ENCODE assay signal across 11 cellular contexts in the genomic region with DNA sequence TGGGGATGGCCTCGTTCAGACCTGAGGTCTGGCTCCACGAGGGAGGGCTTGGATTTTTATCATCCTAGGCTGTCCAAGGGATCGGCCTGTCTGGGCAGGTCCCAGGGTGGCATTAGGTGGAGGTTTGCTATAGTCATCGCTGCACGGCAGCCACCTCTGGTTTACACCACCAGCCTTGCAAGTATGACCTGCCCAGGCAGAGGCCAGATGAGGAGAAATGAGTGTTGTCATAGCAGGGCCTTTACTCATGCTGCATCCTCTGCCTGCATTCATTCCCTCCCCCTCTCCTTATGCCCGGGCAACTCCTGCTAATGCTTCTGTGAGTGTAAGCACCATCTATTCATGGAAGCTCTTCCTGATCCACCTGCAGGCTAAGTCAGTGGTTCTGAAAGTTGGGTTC. TPM values are rescaled to one million over a fixed set of nuclear protein-coding genes. Genes with fewer than 3 reads are reported as not detected.
DNase-seq lines count a peak whose midpoint lies in the region; ATAC-seq, FAIRE-seq and TF ChIP-seq lines count a peak whose summit lies in the region.
"Had no signal": no experiment of that assay in that cellular context is flagged by ENCODE, and none has a peak within 500 bp of the region (broad histone marks: within the 10 kb centered on the region; RNA-seq: fewer than 3 reads in every experiment).

No MANE protein-coding gene starts in this region.

- no peak overlapping the region for H4K91ac ChIP-seq in neuronal stem cell (ENCODE audit: low read depth, low read length, poor library complexity)

- no peaks in the 10 kb centered on the region for H4K20me1 ChIP-seq in endothelial cell of umbilical vein (replicated peaks; ENCODE audit: control insufficient read depth, extremely low read depth, insufficient read depth, low read length)

- TF ChIP-seq CTCF in endothelial cell of umbilical vein (IDR thresholded peaks at IDR 0.05; ENCODE audit: extremely low read depth in 1 of 2, insufficient read depth in 1 of 2, low read depth in 1 of 2, low read length in 2 of 2) = no peak
- no peak for TF ChIP-seq CTCF in lower leg skin (IDR thresholded peaks at IDR 0.05)

- intact Hi-C loops in endothelial cell of umbilical vein (cut with micrococcal nuclease) = no loop called here
- intact Hi-C loops in lower leg skin (cut with DNase I; ENCODE audit: low total_unique reads) = no loop called here

- in situ Hi-C loops in ACHN (cut with HindIII; ENCODE audit: low pct_ligation_motif_present, low pct_unique_long_range_greater_than_20kb, low sequenced_read_pairs) = no loop called here

- peak overlapping the region; percentile 6 for H3K18ac ChIP-seq in neuronal stem cell (ENCODE audit: low read length)

- H3K4me1 ChIP-seq in endothelial cell of umbilical vein (ENCODE audit: control insufficient read depth, extremely low read depth, insufficient read depth, low read length) = peaks cover 46% of the 10 kb centered on the region
- peaks cover 19 to 41% of the 10 kb centered on the region in 2 donors for H3K4me1 ChIP-seq in neuronal stem cell (ENCODE audit: control insufficient read depth in 2 of 2, insufficient read depth in 1 of 2, low read depth in 1 of 2, low read length in 2 of 2)

- H3K27ac ChIP-seq in endothelial cell of umbilical vein (ENCODE audit: insufficient read depth, low read depth, low read length) = no peak overlapping the region
- H3K27ac ChIP-seq in neuronal stem cell (replicated peaks; ENCODE audit: low read length) = no peak overlapping the region
- H3K27ac ChIP-seq: C4-2B had no signal

- POLR2A ChIA-PET in endothelial cell of umbilical vein (lab: Charles Lee) = no interaction called here

- FAIRE-seq in endothelial cell of umbilical vein (lab: Jason Lieb, UNC) = peak; percentile 52

- H3K36me3 ChIP-seq in endothelial cell of umbilical vein (ENCODE audit: control insufficient read depth in 2 of 2, extremely low read depth in 1 of 2, insufficient read depth in 2 of 2, low read length in 2 of 2) = peaks cover 0 to 3% of the 10 kb centered on the region in 2 experiments
- peaks cover 2 to 63% of the 10 kb centered on the region in 2 donors for H3K36me3 ChIP-seq in neuronal stem cell (replicated peaks in 1 of 2; ENCODE audit: control insufficient read depth in 2 of 2, insufficient read depth in 2 of 2, low read length in 2 of 2)

- CTCF ChIA-PET in endothelial cell of umbilical vein (lab: Charles Lee) = interaction anchor here (1.4 to 5.8 kb wide), 4 partner anchors 18 to 52 kb away, joined by 4 to 32 read pairs (median 4); no protein-coding TSS in a partner anchor

- no peaks in the 10 kb centered on the region for H3K9me1 ChIP-seq in endothelial cell of umbilical vein (replicated peaks; ENCODE audit: control insufficient read depth, extremely low read depth, insufficient read depth, low read length)

- H3K4me2 ChIP-seq in endothelial cell of umbilical vein (ENCODE audit: insufficient read depth, low read length) (no peak overlapping the region), neuronal stem cell (ENCODE audit: insufficient read depth, low read length, poor library complexity, severe bottlenecking) (no peak overlapping the region)

- H2AK5ac ChIP-seq in neuronal stem cell (ENCODE audit: low read depth, low read length) = peak overlapping the region; percentile 53

- H3K9ac ChIP-seq in endothelial cell of umbilical vein (replicated peaks; ENCODE audit: extremely low read depth, insufficient read depth, low read length) (no peak overlapping the region), neuronal stem cell (ENCODE audit: low read depth, low read length, poor library complexity) (peak overlapping the region; percentile 15)

- H2BK15ac ChIP-seq in neuronal stem cell (ENCODE audit: low read length) = no peak overlapping the region

- H3K79me1 ChIP-seq in neuronal stem cell (ENCODE audit: low read depth, low read length) = peaks cover 16% of the 10 kb centered on the region

- H3K79me2 ChIP-seq in endothelial cell of umbilical vein (ENCODE audit: control insufficient read depth, insufficient read depth, low read length) = peaks cover 55% of the 10 kb centered on the region

- H3K4me3 ChIP-seq in endothelial cell of umbilical vein (replicated peaks in 1 of 3; ENCODE audit: insufficient read depth in 1 of 3, low read depth in 1 of 3, low read length in 3 of 3) = no peak overlapping the region
- no peak overlapping the region for H3K4me3 ChIP-seq in neuronal stem cell (ENCODE audit: low read length in 2 of 2)
- no peak overlapping the region for H3K4me3 ChIP-seq in lower leg skin (ENCODE audit: low read depth, poor library complexity, severe bottlenecking)

- H2BK5ac ChIP-seq in neuronal stem cell (ENCODE audit: low read length) = no peak overlapping the region

- H2BK120ac ChIP-seq in neuronal stem cell (ENCODE audit: low read depth, low read length) = no peak overlapping the region

- peak; percentile 36 for DNase-seq in ACHN
- DNase-seq in NCI-H226 = peak; percentile 78
- DNase-seq in endothelial cell of umbilical vein (ENCODE audit: low read depth, low spot score) = no peak
- no peak for DNase-seq in neuronal stem cell (ENCODE audit: low spot score)
- no peak for DNase-seq in activated CD8-positive, alpha-beta memory T cell treated with anti-CD3 and anti-CD28 coated beads, Interleukin-2, amount 50 U/mL, for 48 hours
- DNase-seq in COLO829 (ENCODE audit: low spot score) = no peak
- DNase-seq in lower leg skin (ENCODE audit: low spot score in 2 of 2) = no peak
- DNase-seq: effector memory CD8-positive, alpha-beta T cell; NCI-H2029 had no signal

- H3K4ac ChIP-seq in neuronal stem cell (ENCODE audit: low read length) = no peak overlapping the region

- H3K27me3 ChIP-seq in endothelial cell of umbilical vein (ENCODE audit: control insufficient read depth in 2 of 2, insufficient read depth in 2 of 2, low read length in 2 of 2) = no peaks in the 10 kb centered on the region
- no peaks in the 10 kb centered on the region for H3K27me3 ChIP-seq in neuronal stem cell (ENCODE audit: control insufficient read depth in 3 of 3, insufficient read depth in 3 of 3, low read depth in 1 of 3, low read length in 3 of 3)

- WGBS in neuronal stem cell (ENCODE audit: extremely low coverage in 2 of 2, insufficient read length in 2 of 2, insufficient replicate concordance in 1 of 2), 2 donors = no CpG with 5 or more reads among the region's 6 CpGs
- WGBS in lower leg skin, 2 donors = 37 to 62% methylated on average over 6 of the region's 6 CpGs

- BruUV-seq in endothelial cell of umbilical vein (replicated peaks; lab: Mats Ljungman, UMichigan) = no TSS peak

- no peak overlapping the region for H4K8ac ChIP-seq in neuronal stem cell (ENCODE audit: low read depth, low read length)

- H3K14ac ChIP-seq in neuronal stem cell (ENCODE audit: low read length) = no peak overlapping the region

- no peak overlapping the region for H2BK12ac ChIP-seq in neuronal stem cell (ENCODE audit: low read length)

- H3K9me3 ChIP-seq in endothelial cell of umbilical vein (replicated peaks; ENCODE audit: control insufficient read depth, insufficient read depth, low read length) (no peaks in the 10 kb centered on the region), neuronal stem cell (replicated peaks in 1 of 2; ENCODE audit: control insufficient read depth in 2 of 2, insufficient read depth in 1 of 2, low read depth in 1 of 2, low read length in 2 of 2) (no peaks in the 10 kb centered on the region)

- TF ChIP-seq POLR2A in endothelial cell of umbilical vein (IDR thresholded peaks at IDR 0.05; ENCODE audit: low read depth, low read length) (no peak), lower leg skin (IDR thresholded peaks at IDR 0.05) (no peak)

- dilution Hi-C loops in endothelial cell of umbilical vein (cut with MboI; ENCODE audit: extremely low pct_ligation_motif_present, low sequenced_read_pairs) = no loop called here

- H2AFZ ChIP-seq in endothelial cell of umbilical vein (ENCODE audit: low read depth, low read length) (no peak overlapping the region), neuronal stem cell (ENCODE audit: low read length) (no peak overlapping the region)

- no peak for ATAC-seq in HG02588 (IDR thresholded peaks at IDR 0.05; ENCODE audit: unreplicated experiment)
- ATAC-seq: effector memory CD8-positive, alpha-beta T cell had no signal

- H3K23ac ChIP-seq in neuronal stem cell (ENCODE audit: low read depth, low read length, poor library complexity) = no peak overlapping the region

TF ChIP-seq in endothelial cell of umbilical vein, 7 proteins besides CTCF, POLR2A, EP300 and RAD21 (continues in another document):
- TF ChIP-seq EZH2 (IDR thresholded peaks at IDR 0.05; ENCODE audit: borderline replicate concordance, low read depth, low read length, severe bottlenecking) = no peak
- no peak for TF ChIP-seq FOS (IDR thresholded peaks at IDR 0.05; ENCODE audit: borderline replicate concordance, insufficient read depth, low read length)
- TF ChIP-seq JUN (IDR thresholded peaks at IDR 0.05; ENCODE audit: borderline replicate concordance, insufficient read depth, insufficient read length, low read depth) = no peak
- TF ChIP-seq MYC (IDR thresholded peaks at IDR 0.05; ENCODE audit: low read depth, low read length) = no peak
- no peak for TF ChIP-seq GATA2 (IDR thresholded peaks at IDR 0.05; ENCODE audit: insufficient read depth, insufficient read length, low read depth, low read length)

RNA-seq across cellular contexts. Expression of a gene that starts 15.3 kb away (rescaled TPM):
- 86.5 and 102 TPM in 2 replicates for total RNA-seq in endothelial cell of umbilical vein
- 38.6 and 42.6 TPM in 2 replicates for polyA plus RNA-seq in endothelial cell of umbilical vein
- polyA plus RNA-seq in endothelial cell of umbilical vein (2011; cell fraction: cytosol; rRNA removed) = 32.7 and 36.4 TPM in 2 replicates
- 52.9 and 53.3 TPM in 2 replicates for polyA plus RNA-seq in endothelial cell of umbilical vein (2011; cell fraction: nucleus; rRNA removed)
- 38.6 and 45.7 TPM in 2 replicates for polyA plus RNA-seq in endothelial cell of umbilical vein (2012)
- 59.5 and 71.2 TPM in 2 replicates for polyA minus RNA-seq in endothelial cell of umbilical vein
- polyA minus RNA-seq in endothelial cell of umbilical vein (2011; cell fraction: cytosol; rRNA and poly(A)+ RNA removed) = 6.8 TPM
- polyA minus RNA-seq in endothelial cell of umbilical vein (2011; cell fraction: nucleus; rRNA and poly(A)+ RNA removed) = 36.7 and 45.1 TPM in 2 replicates
- 27.1 TPM for polyA plus RNA-seq in neuronal stem cell (2013, experiment 1 of 2)
- 25.9 TPM for polyA plus RNA-seq in neuronal stem cell (2013, experiment 2 of 2)
- total RNA-seq in lower leg skin = 100 to 1,000 TPM in 3 of 4 donors, 10 to 100 TPM in 1; 62.9 to 127 (median 115) TPM

RNA-seq across cellular contexts. Expression of a gene that starts 43.1 kb away (rescaled TPM):
- total RNA-seq in endothelial cell of umbilical vein (1,852 and 2,034 TPM in 2 replicates), lower leg skin (1,000 to 10,000 TPM; 2,497 to 4,490 (median 3,854) TPM)
- polyA plus RNA-seq in endothelial cell of umbilical vein = 4,491 and 5,521 TPM in 2 replicates
- 6,503 and 7,036 TPM in 2 replicates for polyA plus RNA-seq in endothelial cell of umbilical vein (2011; cell fraction: cytosol; rRNA removed)
- 1,366 and 1,419 TPM in 2 replicates for polyA plus RNA-seq in endothelial cell of umbilical vein (2011; cell fraction: nucleus; rRNA removed)
- 2,965 and 3,232 TPM in 2 replicates for polyA plus RNA-seq in endothelial cell of umbilical vein (2012)
- polyA minus RNA-seq in endothelial cell of umbilical vein = 1,106 and 1,289 TPM in 2 replicates
- 648 TPM for polyA minus RNA-seq in endothelial cell of umbilical vein (2011; cell fraction: cytosol; rRNA and poly(A)+ RNA removed)
- polyA minus RNA-seq in endothelial cell of umbilical vein (2011; cell fraction: nucleus; rRNA and poly(A)+ RNA removed) = 121 and 122 TPM in 2 replicates
- polyA plus RNA-seq in neuronal stem cell (2013, experiment 1 of 2) = 5,106 TPM
- 5,095 TPM for polyA plus RNA-seq in neuronal stem cell (2013, experiment 2 of 2)

Comparison
In these comparisons a context has a peak if more than half of its experiments do, and no peak if none do; other contexts are left out.
1. DNase-seq: peak in ACHN (single experiment) and NCI-H226 (single experiment); none in endothelial cell of umbilical vein (single experiment), neuronal stem cell (single experiment), activated CD8-positive, alpha-beta memory T cell treated with anti-CD3 and anti-CD28 coated beads, Interleukin-2, amount 50 U/mL, for 48 hours (single experiment), COLO829 (single experiment) and lower leg skin (0 of 2).